In the genomic region with DNA sequence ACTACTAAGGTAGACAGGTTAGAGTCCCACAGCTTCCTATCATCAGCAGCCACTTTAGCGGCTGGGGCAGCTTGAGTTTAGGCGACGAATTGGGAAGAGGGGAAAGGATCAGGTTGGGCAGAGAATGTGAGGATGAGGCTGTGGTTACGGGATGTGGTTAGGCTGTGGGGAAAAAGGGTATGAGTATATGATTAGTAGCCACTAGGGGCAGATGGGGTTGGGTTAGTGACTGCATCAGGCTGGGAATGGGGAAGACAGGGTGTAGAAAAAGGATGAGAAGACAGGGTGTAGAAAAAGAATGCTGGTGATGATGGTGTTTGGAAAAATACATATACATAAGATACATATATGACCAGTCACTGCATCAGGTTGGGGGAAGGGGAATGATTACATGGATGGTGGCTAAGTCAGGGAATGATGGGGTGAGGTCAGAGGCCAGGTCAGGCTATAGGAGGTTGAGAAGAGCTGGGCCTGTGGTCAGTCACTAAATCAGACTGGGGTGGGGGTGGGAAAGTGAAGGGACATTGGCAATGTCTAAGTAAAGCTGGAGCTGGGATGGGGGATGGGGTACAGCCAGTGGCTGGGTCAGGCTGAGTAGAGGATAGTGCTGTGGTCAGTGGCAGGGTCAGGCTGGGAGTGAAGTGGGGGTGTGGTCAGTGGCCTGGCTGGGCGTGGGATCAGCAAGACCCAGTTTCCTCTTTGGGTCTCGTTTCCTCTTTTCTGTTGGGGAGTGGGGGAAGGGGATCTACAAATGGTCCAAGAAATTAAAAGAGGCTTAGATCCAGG, we compare ENCODE assay signal across 8 cellular contexts. TPM values are rescaled to one million over a fixed set of nuclear protein-coding genes. Genes with fewer than 3 reads are reported as not detected.
DNase-seq lines count a peak whose midpoint lies in the region; ATAC-seq and TF ChIP-seq lines count a peak whose summit lies in the region.

No MANE protein-coding gene starts in this region.

- TF ChIP-seq CTCF in Caco-2 (IDR thresholded peaks at IDR 0.05; ENCODE audit: insufficient read depth in 1 of 2, low read depth in 1 of 2, low read length in 1 of 2, severe bottlenecking in 1 of 2, unreplicated experiment in 1 of 2) (peak; percentile 40 to 50), HEK293 (tag by site-specific recombination; IDR thresholded peaks at IDR 0.05) (peak; percentile 82; the same call in 1 of the 2 replicates)

- intact Hi-C loops in Caco-2 (cut with micrococcal nuclease; ENCODE audit: unreplicated experiment): loop anchor here (10.0 kb wide), 2 partner anchors 245 to 615 kb away; partner anchors contain the start of gene ATOSB
- intact Hi-C loops in left colon (cut with DNase I, micrococcal nuclease): loop anchor here in 1 of 2 donors (10.0 kb wide), 1 partner anchor 75 kb away; the partner anchor contains the start of genes CCDC107, RMRP and SIT1

- H3K27me3 ChIP-seq in Caco-2 (replicated peaks; ENCODE audit: control insufficient read depth, insufficient read depth, low read length): no peaks in the 10 kb centered on the region

- ATAC-seq in left colon: no peak
- ATAC-seq in HG03469 (IDR thresholded peaks at IDR 0.05; ENCODE audit: unreplicated experiment): no peak
- ATAC-seq in GM21786 (IDR thresholded peaks at IDR 0.05; ENCODE audit: unreplicated experiment): no peak

- POLR2A ChIA-PET in Caco-2 (lab: Charles Lee) (interaction anchor here (2.7 to 2.8 kb wide), 2 partner anchors 19 to 72 kb away, joined by 25 to 32 read pairs; partner anchors contain the start of genes CCDC107, GBA2, RGP1 and RMRP), HEK293 (lab: Yijun Ruan, JAX) (interaction anchor here (3.4 to 4.2 kb wide), 4 partner anchors 10 to 83 kb away, joined by 21 to 73 read pairs (median 22); partner anchors contain the start of genes GBA2 and RGP1)

- H3K27ac ChIP-seq in HEK293 (ENCODE audit: extremely low read depth, low read depth, low read length): no peak overlapping the region

- no peaks in the 10 kb centered on the region for H3K27me3 Mint-ChIP-seq in Caco-2 (ENCODE audit: insufficient read depth, unreplicated experiment)

- no TSS peak for BruUV-seq in Caco-2 (replicated peaks; lab: Mats Ljungman, UMichigan)

- H3K36me3 Mint-ChIP-seq in Caco-2 (ENCODE audit: insufficient read depth, unreplicated experiment): peaks cover 44% of the 10 kb centered on the region

- H3K9me3 ChIP-seq in Caco-2 (no peaks in the 10 kb centered on the region), HEK293 (ENCODE audit: control insufficient read depth, insufficient read depth, low read depth, low read length) (no peaks in the 10 kb centered on the region)

- H3K4me3 ChIP-seq in Caco-2 (ENCODE audit: low read depth, low read length) (no peak overlapping the region), HEK293 (ENCODE audit: low read depth, low read length) (no peak overlapping the region)

- H3K27ac Mint-ChIP-seq in Caco-2 (ENCODE audit: unreplicated experiment): no peak overlapping the region

- H3K4me3 Mint-ChIP-seq in Caco-2 (ENCODE audit: unreplicated experiment): no peak overlapping the region

- no peaks in the 10 kb centered on the region for H3K4me1 Mint-ChIP-seq in Caco-2 (ENCODE audit: low read depth, unreplicated experiment)

- H3K4me1 ChIP-seq in Caco-2: peaks cover 57% of the 10 kb centered on the region
- peaks cover 13% of the 10 kb centered on the region for H3K4me1 ChIP-seq in HEK293 (ENCODE audit: control insufficient read depth, insufficient read depth, low read length)

- H3K36me3 ChIP-seq in Caco-2 (ENCODE audit: control insufficient read depth, insufficient read depth, low read length) (peaks cover 3% of the 10 kb centered on the region), HEK293 (ENCODE audit: control insufficient read depth in 2 of 2, insufficient read depth in 1 of 2, low read length in 2 of 2) (peaks cover 1 to 56% of the 10 kb centered on the region in 2 experiments; a peak in 2 of 3 replicates)

- CTCF ChIA-PET in Caco-2 (lab: Charles Lee): no interaction called here
- CTCF ChIA-PET in HEK293 (lab: Yijun Ruan, JAX): interaction anchor here (0.6 to 8.0 kb wide), 29 partner anchors 8 to 742 kb away, joined by 3 to 88 read pairs (median 5); partner anchors contain the start of genes CCDC107 and RMRP

- peak in 1 of 2 experiments; percentile 55 for DNase-seq in Caco-2
- DNase-seq in RPMI8226: peak; percentile 35
- peak; percentile 65 for DNase-seq in cerebellum (ENCODE audit: low spot score)
- DNase-seq in left colon: peak; percentile 53 to 64
- DNase-seq in stromal cell of bone marrow (ENCODE audit: low read depth): peak; percentile 73

- no peaks in the 10 kb centered on the region for H3K9me3 Mint-ChIP-seq in Caco-2 (ENCODE audit: unreplicated experiment)

TF ChIP-seq in HEK293, 187 proteins besides CTCF, POLR2A, EP300 and RAD21:
- TF ChIP-seq ZBTB17 (tag by site-specific recombination; IDR thresholded peaks at IDR 0.05) (peak; percentile 20; the same call in 1 of the 2 replicates), ZNF366 (tag by site-specific recombination; conservative IDR thresholded peaks at IDR 0.05) (0 out of 2 replicates have a peak, but pooled peaks have one; percentile 42), ZNF133 (tag by site-specific recombination; IDR thresholded peaks at IDR 0.05) (no peak), PRDM1 (tag by site-specific recombination; IDR thresholded peaks at IDR 0.05) (peak; percentile 63), ZNF629 (tag by site-specific recombination; IDR thresholded peaks at IDR 0.05) (0 out of 2 replicates have a peak, but pooled peaks have one; percentile 14)
TF ChIP-seq in HEK293: peak in this region for 4.

RNA-seq across cellular contexts. Expression of gene TLN1, which starts 2.1 kb away (rescaled TPM):
- total RNA-seq in Caco-2 (2022) (147 and 165 TPM in 2 replicates), cerebellum (29.4 TPM), left colon (100 to 1,000 TPM; 142 to 172 TPM)

RNA-seq across cellular contexts. Expression of gene CREB3, which starts 2.6 kb away (rescaled TPM):
- total RNA-seq in Caco-2 (2022) (50.4 and 54.1 TPM in 2 replicates), cerebellum (23.5 TPM), left colon (10 to 100 TPM; 40.2 to 40.6 TPM)

RNA-seq across cellular contexts. Expression of gene GBA2, which starts 19.1 kb away (rescaled TPM):
- total RNA-seq in Caco-2 (2022): 108 and 111 TPM in 2 replicates
- 56.0 TPM for total RNA-seq in cerebellum
- 100 to 1,000 TPM; 179 to 186 TPM for total RNA-seq in left colon

RNA-seq across cellular contexts. Expression of gene RGP1, which starts 19.2 kb away (rescaled TPM):
- 25.0 and 27.1 TPM in 2 replicates for total RNA-seq in Caco-2 (2022)
- 16.4 TPM for total RNA-seq in cerebellum
- total RNA-seq in left colon: 10 to 100 TPM; 54.8 to 56.3 TPM

RNA-seq across cellular contexts. Expression of gene MSMP, which starts 24.2 kb away (rescaled TPM):
- total RNA-seq in Caco-2 (2022): not detected in 2 replicates
- not detected for total RNA-seq in cerebellum
- not detected for total RNA-seq in left colon
